Comparison of ENCODE assay signal across 8 cellular contexts in the genomic region with DNA sequence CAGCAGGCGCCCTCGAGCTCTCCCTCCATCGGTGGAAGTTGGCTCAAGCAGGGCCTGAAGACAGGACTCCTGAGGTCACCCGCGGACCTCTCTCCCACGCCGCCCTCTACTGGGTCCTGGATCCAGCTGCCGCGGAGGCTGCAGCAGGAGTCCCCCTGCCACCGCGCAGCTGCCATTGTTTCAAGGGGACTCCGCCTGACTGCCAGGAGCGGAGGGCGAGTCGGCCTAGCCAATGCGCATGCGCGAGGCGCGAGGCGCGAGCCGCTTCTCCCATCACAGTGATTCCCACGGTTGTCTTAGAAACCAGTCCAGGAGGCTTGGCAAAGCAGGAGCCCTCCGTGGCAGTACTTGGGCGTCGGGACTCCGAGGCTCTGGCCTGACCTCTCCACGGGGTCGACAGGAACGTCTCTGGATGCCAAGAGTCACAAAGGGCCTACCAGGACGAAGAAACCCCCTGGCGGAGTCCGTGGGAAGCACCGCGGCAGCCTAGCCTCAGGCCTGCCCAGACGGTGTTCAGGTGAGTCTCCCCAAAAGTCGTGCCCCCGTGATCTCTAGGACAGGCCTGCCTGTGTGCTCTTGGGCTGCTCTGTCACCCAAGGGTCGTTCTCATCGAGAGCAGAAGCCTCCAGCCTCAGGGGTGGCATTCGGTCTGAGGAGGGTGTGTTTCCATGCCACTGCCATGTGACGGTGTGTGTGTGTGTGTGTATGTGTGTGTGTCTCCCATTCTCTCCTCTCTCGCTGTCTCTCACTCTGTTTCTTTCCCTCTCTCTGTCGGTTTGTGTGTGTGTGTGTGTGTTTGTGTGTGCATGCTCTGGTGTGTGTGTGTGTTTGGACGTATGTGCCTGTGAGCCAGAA.
DNase-seq lines count a peak whose midpoint lies in the region; ATAC-seq lines count a peak whose summit lies in the region.

No MANE protein-coding gene starts in this region.

- H3K9me3 ChIP-seq in SJSA1 (replicated peaks) (no peaks in the 10 kb centered on the region), adipocyte (ENCODE audit: control insufficient read depth, low read length) (no peaks in the 10 kb centered on the region)

- H3K27ac ChIP-seq in SJSA1, result no peak overlapping the region

- peak; percentile 7 for DNase-seq in NCI-H2107 treated with DMSO at 0.1 percent for 48 hours (lab: John Stamatoyannopoulos, UW; ENCODE audit: unreplicated experiment)
- DNase-seq in NCI-H2107 (lab: John Stamatoyannopoulos, UW), result no peak
- peak; percentile 42 to 53 for DNase-seq in SJSA1 (ENCODE audit: low read depth in 1 of 2, low spot score in 2 of 2)
- peak; percentile 44 for DNase-seq in adipocyte (ENCODE audit: low read depth)
- peak; percentile 48 for DNase-seq in inferior parietal cortex (ENCODE audit: extremely low spot score)
- peak; percentile 52 for DNase-seq in stimulated activated CD4-positive, alpha-beta T cell treated with anti-CD3 and anti-CD28 coated beads, Interleukin-4, amount 100 ng/mL, for 24 hours
- no peak for DNase-seq in HT-29 (ENCODE audit: low spot score)

- no peak overlapping the region for H3K4me3 ChIP-seq in SJSA1
- H3K4me3 ChIP-seq in adipocyte (ENCODE audit: low read length), result peak overlapping the region; percentile 62

- H3K36me3 ChIP-seq in SJSA1 (no peaks in the 10 kb centered on the region), adipocyte (ENCODE audit: control insufficient read depth, insufficient read depth, low read length, severe bottlenecking) (no peaks in the 10 kb centered on the region)

- H3K27me3 ChIP-seq in SJSA1 (replicated peaks) (no peaks in the 10 kb centered on the region), adipocyte (replicated peaks; ENCODE audit: control insufficient read depth, insufficient read depth, low read length) (peaks cover 28% of the 10 kb centered on the region)

- H3K4me1 ChIP-seq in SJSA1 (replicated peaks) (no peaks in the 10 kb centered on the region), adipocyte (ENCODE audit: control insufficient read depth, insufficient read depth, low read length) (no peaks in the 10 kb centered on the region)

- peak; percentile 66 for ATAC-seq in HG03108 (IDR thresholded peaks at IDR 0.05; ENCODE audit: unreplicated experiment)

- no peak overlapping the region for H3K9ac ChIP-seq in adipocyte (ENCODE audit: low read length)

Comparison
In these comparisons a context has a peak if more than half of its experiments do, and no peak if none do; other contexts are left out.
1. DNase-seq: peak in NCI-H2107 treated with DMSO at 0.1 percent for 48 hours (single experiment), SJSA1 (2 of 2), adipocyte (single experiment), inferior parietal cortex (single experiment) and stimulated activated CD4-positive, alpha-beta T cell treated with anti-CD3 and anti-CD28 coated beads, Interleukin-4, amount 100 ng/mL, for 24 hours (single experiment); none in NCI-H2107 (single experiment) and HT-29 (single experiment).